Comparison of ENCODE assay signal across 8 cellular contexts in the genomic region with DNA sequence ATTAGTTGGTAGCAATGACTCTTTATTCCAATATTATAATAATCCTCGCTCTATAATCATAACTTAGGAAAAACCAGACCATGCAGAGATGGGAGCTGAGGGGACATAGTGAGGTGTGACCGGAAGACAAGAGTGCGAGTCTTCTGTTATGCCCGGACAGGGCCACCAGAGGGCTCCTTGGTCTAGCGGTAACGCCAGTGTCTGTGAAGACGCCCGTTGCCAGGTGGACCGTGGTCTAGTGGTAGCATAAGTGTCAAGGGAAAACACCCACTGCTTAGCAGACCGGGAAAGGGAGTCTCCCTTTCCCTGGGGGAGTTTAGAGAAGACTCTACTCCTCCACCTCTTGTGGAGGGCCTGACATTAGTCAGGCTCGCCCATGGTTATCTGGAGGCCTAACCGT. TPM values are rescaled to one million over a fixed set of nuclear protein-coding genes. Genes with fewer than 3 reads are reported as not detected.
DNase-seq lines count a peak whose midpoint lies in the region; ATAC-seq, FAIRE-seq and TF ChIP-seq lines count a peak whose summit lies in the region.
"Not testable (repeated sequence)": the region's sequence is repeated elsewhere in the genome, so short reads cannot be mapped to it uniquely, and the experiment has no call there.

No MANE protein-coding gene starts in this region.

- peaks cover 11 to 18% of the 10 kb centered on the region in 2 experiments; a peak in 3 of 5 replicates for H3K27me3 ChIP-seq in K562 (ENCODE audit: control insufficient read depth in 2 of 2, insufficient read depth in 2 of 2, low read length in 2 of 2)
- not testable (repeated sequence) for H3K27me3 ChIP-seq in cardiac muscle cell

- TF ChIP-seq CTCF in HFFc6 (IDR thresholded peaks at IDR 0.05) (peak; percentile 80), WI38 (IDR thresholded peaks at IDR 0.05; ENCODE audit: low read depth, low read length) (peak; percentile 59), K562 (IDR thresholded peaks at IDR 0.05 in 2 of 3, conservative IDR thresholded peaks at IDR 0.05 in 1 of 3; ENCODE audit: insufficient read depth in 2 of 3, low read depth in 1 of 3, low read length in 3 of 3) (peak; percentile 60 to 66 (median 61)), cardiac muscle cell (IDR thresholded peaks at IDR 0.05; ENCODE audit: low read depth, low read length) (peak; percentile 60)

- not testable (repeated sequence) for TF ChIP-seq POLR2A in K562 (conservative IDR thresholded peaks at IDR 0.05)

- not testable (repeated sequence) for H3K4me1 Mint-ChIP-seq in HFFc6 (ENCODE audit: low read depth); natural killer cell treated with Interleukin-12 subunit alpha and Interleukin-12 subunit beta and Interleukin-15 and Interleukin-18, amount 100 ng/mL, for 72 hours (ENCODE audit: low read depth in 2 of 2)
- peaks cover 8 to 12% of the 10 kb centered on the region in 2 donors for H3K4me1 Mint-ChIP-seq in stimulated activated naive B cell treated with anti-CD40 and anti-IgM and Interleukin-4, amounts not matched to agents 10 μg/mL and 1 μg/mL and 100 μg/mL, for 72 hours

- H3K4me1 ChIP-seq in K562 (replicated peaks in 1 of 2; ENCODE audit: control insufficient read depth in 2 of 2, insufficient read depth in 2 of 2, low read length in 2 of 2); cardiac muscle cell (ENCODE audit: low read depth): not testable (repeated sequence)

- H3K9me3 ChIP-seq in K562 (replicated peaks; ENCODE audit: control insufficient read depth, insufficient read depth, low read depth, low read length); cardiac muscle cell (ENCODE audit: low read depth): not testable (repeated sequence)

- not testable (repeated sequence) for H3K9me1 ChIP-seq in K562 (ENCODE audit: control insufficient read depth, insufficient read depth, low read length)

- 0 out of 2 replicates have a peak overlapping the region, but pooled peaks have one; percentile 55 for H2AFZ ChIP-seq in K562 (ENCODE audit: low read depth, low read length)

- not testable (repeated sequence) for TF ChIP-seq EP300 in K562 (IDR thresholded peaks at IDR 0.05; ENCODE audit: low read length)

- DNase-seq in COLO668 (lab: John Stamatoyannopoulos, UW; ENCODE audit: unreplicated experiment) (peak; percentile 50), HFFc6 (peak; percentile 48), NCI-H526 treated with DMSO at 0.1 percent for 48 hours (lab: John Stamatoyannopoulos, UW) (peak; percentile 11), K562 (ENCODE audit: extremely low read depth in 1 of 4, low spot score in 3 of 4) (peak in 1 of 4 experiments; percentile 50), cardiac muscle cell (ENCODE audit: low read depth in 1 of 2, low spot score in 1 of 2) (peak; percentile 48 to 57)
- peak; percentile 13 for DNase-seq in natural killer cell treated with Interleukin-12 subunit alpha and Interleukin-12 subunit beta and Interleukin-15 and Interleukin-18, amount 100 ng/mL, for 72 hours (ENCODE audit: low spot score)
- peak; percentile 75 for DNase-seq in stimulated activated naive B cell treated with anti-CD40 and anti-IgM and Interleukin-4, amounts not matched to agents 10 μg/mL and 1 μg/mL and 100 μg/mL, for 72 hours

- BruUV-seq in K562 (replicated peaks; lab: Mats Ljungman, UMichigan) = not testable (repeated sequence)

- peak in 1 of 2 experiments; percentile 60; a peak in 2 of 4 replicates for TF ChIP-seq RAD21 in K562 (CRISPR knock-in tag; conservative IDR thresholded peaks at IDR 0.05 in 1 of 2, IDR thresholded peaks at IDR 0.05 in 1 of 2)

- peaks cover 23% of the 10 kb centered on the region for H3K9me3 Mint-ChIP-seq in HFFc6
- not testable (repeated sequence) for H3K9me3 Mint-ChIP-seq in natural killer cell treated with Interleukin-12 subunit alpha and Interleukin-12 subunit beta and Interleukin-15 and Interleukin-18, amount 100 ng/mL, for 72 hours
- peaks cover 25 to 26% of the 10 kb centered on the region in 2 donors for H3K9me3 Mint-ChIP-seq in stimulated activated naive B cell treated with anti-CD40 and anti-IgM and Interleukin-4, amounts not matched to agents 10 μg/mL and 1 μg/mL and 100 μg/mL, for 72 hours

- in situ Hi-C loops in K562 (cut with MboI) = loop anchor here (25.0 kb wide), 1 partner anchor 327 kb away; no protein-coding TSS in a partner anchor

- 16% methylated on average over 12 of the region's 12 CpGs for WGBS in K562 (ENCODE audit: insufficient coverage, low coverage, missing lambda C conversion rate)

- not testable (repeated sequence) for H3K36me3 ChIP-seq in K562 (ENCODE audit: control insufficient read depth, insufficient read depth, low read length); cardiac muscle cell

- H3K27me3 Mint-ChIP-seq in HFFc6 (ENCODE audit: insufficient read depth) = peaks cover 34% of the 10 kb centered on the region
- not testable (repeated sequence) for H3K27me3 Mint-ChIP-seq in natural killer cell treated with Interleukin-12 subunit alpha and Interleukin-12 subunit beta and Interleukin-15 and Interleukin-18, amount 100 ng/mL, for 72 hours; stimulated activated naive B cell treated with anti-CD40 and anti-IgM and Interleukin-4, amounts not matched to agents 10 μg/mL and 1 μg/mL and 100 μg/mL, for 72 hours

- not testable (repeated sequence) for H3K27ac Mint-ChIP-seq in HFFc6; natural killer cell treated with Interleukin-12 subunit alpha and Interleukin-12 subunit beta and Interleukin-15 and Interleukin-18, amount 100 ng/mL, for 72 hours; stimulated activated naive B cell treated with anti-CD40 and anti-IgM and Interleukin-4, amounts not matched to agents 10 μg/mL and 1 μg/mL and 100 μg/mL, for 72 hours

- H3K36me3 Mint-ChIP-seq in HFFc6 (ENCODE audit: low read depth); natural killer cell treated with Interleukin-12 subunit alpha and Interleukin-12 subunit beta and Interleukin-15 and Interleukin-18, amount 100 ng/mL, for 72 hours: not testable (repeated sequence)
- H3K36me3 Mint-ChIP-seq in stimulated activated naive B cell treated with anti-CD40 and anti-IgM and Interleukin-4, amounts not matched to agents 10 μg/mL and 1 μg/mL and 100 μg/mL, for 72 hours = peaks cover 0 to 12% of the 10 kb centered on the region in 2 donors

- not testable (repeated sequence) for H3K4me3 Mint-ChIP-seq in HFFc6; natural killer cell treated with Interleukin-12 subunit alpha and Interleukin-12 subunit beta and Interleukin-15 and Interleukin-18, amount 100 ng/mL, for 72 hours; stimulated activated naive B cell treated with anti-CD40 and anti-IgM and Interleukin-4, amounts not matched to agents 10 μg/mL and 1 μg/mL and 100 μg/mL, for 72 hours

- not testable (repeated sequence) for H3K79me2 ChIP-seq in K562 (ENCODE audit: control insufficient read depth, insufficient read depth, low read length)

- H3K27ac ChIP-seq in K562 (ENCODE audit: extremely low read depth, low read depth, low read length); cardiac muscle cell: not testable (repeated sequence)

- H3K4me3 ChIP-seq in WI38 (ENCODE audit: low read depth, low read length); K562; cardiac muscle cell: not testable (repeated sequence)

- CTCF ChIA-PET in K562 (lab: Yijun Ruan, JAX; ENCODE audit: low intra/inter-chr PET ratio) = interaction anchor here (0.6 kb wide), 1 partner anchor 75 kb away, joined by 3 read pairs; no protein-coding TSS in a partner anchor

- H3K4me2 ChIP-seq in K562 (ENCODE audit: insufficient read depth, low read length) = not testable (repeated sequence)

- POLR2A ChIA-PET in K562 (lab: Yijun Ruan, JAX) = interaction anchor here (0.5 kb wide), 1 partner anchor 134 kb away, joined by 3 read pairs; the partner anchor contains the start of gene RPLP0

- not testable (repeated sequence) for H3K9ac ChIP-seq in K562 (ENCODE audit: insufficient read depth in 1 of 2, low read depth in 2 of 2, low read length in 2 of 2)

- intact Hi-C loops in K562 (cut with micrococcal nuclease) = not testable (repeated sequence)

- not testable (repeated sequence) for H4K20me1 ChIP-seq in K562 (replicated peaks; ENCODE audit: control insufficient read depth, insufficient read depth, low read length)

- not testable (repeated sequence) for ATAC-seq in K562; natural killer cell treated with Interleukin-12 subunit alpha and Interleukin-12 subunit beta and Interleukin-15 and Interleukin-18, amount 100 ng/mL, for 72 hours
- ATAC-seq in stimulated activated naive B cell treated with anti-CD40 and anti-IgM and Interleukin-4, amounts not matched to agents 10 μg/mL and 1 μg/mL and 100 μg/mL, for 72 hours (replicated peaks) = peak; percentile 53 to 73

- peak; percentile 81 for FAIRE-seq in K562 (lab: Jason Lieb, UNC)

RNA-seq across cellular contexts. Expression of gene PLA2G1B, which starts 7.9 kb away (rescaled TPM):
- not detected for total RNA-seq in HFFc6 (2021; fragmentation: NEBNext Ultra II Directional; extraction: Animal tissue kit (Norgen Biotek cat#: 25700))
- total RNA-seq in K562 (2011; cell fraction: chromatin; rRNA removed; ENCODE audit: low replicate concordance) = not detected in 2 replicates
- not detected in 2 replicates for total RNA-seq in K562 (2011; cell fraction: nucleolus; rRNA removed)
- not detected in 2 replicates for total RNA-seq in K562 (2011; cell fraction: nucleoplasm; rRNA removed)
- total RNA-seq in K562 (2014; rRNA removed) (not detected in 2 replicates), K562 (2014; rRNA removed; fragmentation: Illumina TruSeq; extraction: Trizol) (not detected in 2 replicates), K562 (2015; rRNA removed; fragmentation: Illumina TruSeq; extraction: Trizol) (not detected in 2 replicates), K562 (2021) (1.4 and 1.8 TPM in 2 replicates), cardiac muscle cell (not detected in 2 replicates)
- polyA plus RNA-seq in K562 (2011; rRNA removed) (not detected in 2 replicates), K562 (2014; fragmentation: Illumina TruSeq; extraction: Trizol) (not detected in 2 replicates), K562 (2014; fragmentation: Nextera tagmentation; extraction: Ambion mirVana) (not detected), K562 (2014; rRNA removed) (not detected in 2 replicates), cardiac muscle cell (not detected in 2 replicates)
- not detected in 2 replicates for polyA plus RNA-seq in K562 (2011; cell fraction: cytosol; rRNA removed)
- polyA plus RNA-seq in K562 (2011; cell fraction: nucleus; rRNA removed) = not detected in 2 replicates
- polyA plus RNA-seq in K562 (2012) = not detected in 2 replicates
- not detected in 2 replicates for polyA minus RNA-seq in K562 (2011; rRNA and poly(A)+ RNA removed)
- not detected in 2 replicates for polyA minus RNA-seq in K562 (2011; cell fraction: cytosol; rRNA and poly(A)+ RNA removed)
- polyA minus RNA-seq in K562 (2011; cell fraction: nucleus; rRNA and poly(A)+ RNA removed) = not detected in 2 replicates
- not detected for total RNA-seq in natural killer cell treated with Interleukin-12 subunit alpha and Interleukin-12 subunit beta and Interleukin-15 and Interleukin-18, amount 100 ng/mL, for 72 hours

RNA-seq across cellular contexts. Expression of gene SIRT4, which starts 33.3 kb away (rescaled TPM):
- 1 to 10 TPM in 3 of 6 experiments, under 1 TPM in 3; 0.84 to 2.1 (median 1.1) TPM for total RNA-seq in HFFc6 (2021; fragmentation: NEBNext Ultra II Directional; extraction: Animal tissue kit (Norgen Biotek cat#: 25700))
- 2.8 and 3.7 TPM in 2 replicates for total RNA-seq in K562 (2011; cell fraction: chromatin; rRNA removed; ENCODE audit: low replicate concordance)
- 2.5 and 2.6 TPM in 2 replicates for total RNA-seq in K562 (2011; cell fraction: nucleolus; rRNA removed)
- total RNA-seq in K562 (2011; cell fraction: nucleoplasm; rRNA removed) = 2.8 and 3.2 TPM in 2 replicates
- 0.86 and 3.1 TPM in 2 replicates for total RNA-seq in K562 (2014; rRNA removed)
- total RNA-seq in K562 (2014; rRNA removed; fragmentation: Illumina TruSeq; extraction: Trizol) = 2.3 TPM in 2 replicates
- 1.5 and 1.6 TPM in 2 replicates for total RNA-seq in K562 (2015; rRNA removed; fragmentation: Illumina TruSeq; extraction: Trizol)
- total RNA-seq in K562 (2021) = 2.5 and 3.1 TPM in 2 replicates
- polyA plus RNA-seq in K562 (2011; rRNA removed) = 2.4 and 3.2 TPM in 2 replicates
- polyA plus RNA-seq in K562 (2011; cell fraction: cytosol; rRNA removed) = 2.5 TPM in 2 replicates
- polyA plus RNA-seq in K562 (2011; cell fraction: nucleus; rRNA removed) = 1.2 and 1.5 TPM in 2 replicates
- polyA plus RNA-seq in K562 (2012) = 2.4 and 3.6 TPM in 2 replicates
- polyA plus RNA-seq in K562 (2014; fragmentation: Illumina TruSeq; extraction: Trizol) = 2.7 and 2.8 TPM in 2 replicates
- polyA plus RNA-seq in K562 (2014; fragmentation: Nextera tagmentation; extraction: Ambion mirVana) = 1 to 10 TPM; 5.1 to 5.2 TPM
- 1.8 and 3.2 TPM in 2 replicates for polyA plus RNA-seq in K562 (2014; rRNA removed)
- polyA minus RNA-seq in K562 (2011; rRNA and poly(A)+ RNA removed) = 1.9 and 2.5 TPM in 2 replicates
- polyA minus RNA-seq in K562 (2011; cell fraction: cytosol; rRNA and poly(A)+ RNA removed) = 1.4 TPM in 1 of 2 replicates, not detected in the other
- polyA minus RNA-seq in K562 (2011; cell fraction: nucleus; rRNA and poly(A)+ RNA removed) = 0.54 and 2.2 TPM in 2 replicates
- 7.4 and 10.3 TPM in 2 replicates for total RNA-seq in cardiac muscle cell
- 6.7 and 15.8 TPM in 2 replicates for polyA plus RNA-seq in cardiac muscle cell
- total RNA-seq in natural killer cell treated with Interleukin-12 subunit alpha and Interleukin-12 subunit beta and Interleukin-15 and Interleukin-18, amount 100 ng/mL, for 72 hours = 1 to 10 TPM; 2.4 to 2.6 TPM

RNA-seq across cellular contexts. Expression of gene MSI1, which starts 33.5 kb away (rescaled TPM):
- not detected for total RNA-seq in HFFc6 (2021; fragmentation: NEBNext Ultra II Directional; extraction: Animal tissue kit (Norgen Biotek cat#: 25700))
- total RNA-seq in K562 (2011; cell fraction: chromatin; rRNA removed; ENCODE audit: low replicate concordance) = not detected in 2 replicates
- total RNA-seq in K562 (2011; cell fraction: nucleolus; rRNA removed) = not detected in 2 replicates
- total RNA-seq in K562 (2011; cell fraction: nucleoplasm; rRNA removed) = not detected in 2 replicates
- not detected in 2 replicates for total RNA-seq in K562 (2014; rRNA removed)
- not detected in 2 replicates for total RNA-seq in K562 (2014; rRNA removed; fragmentation: Illumina TruSeq; extraction: Trizol)
- not detected in 2 replicates for total RNA-seq in K562 (2015; rRNA removed; fragmentation: Illumina TruSeq; extraction: Trizol)
- 0.16 TPM in 2 replicates for total RNA-seq in K562 (2021)
- polyA plus RNA-seq in K562 (2011; rRNA removed) = 0.04 TPM in 1 of 2 replicates, not detected in the other
- polyA plus RNA-seq in K562 (2011; cell fraction: cytosol; rRNA removed) = 0.03 TPM in 1 of 2 replicates, not detected in the other
- polyA plus RNA-seq in K562 (2011; cell fraction: nucleus; rRNA removed) = 0.04 and 0.06 TPM in 2 replicates
- polyA plus RNA-seq in K562 (2012) = 0.04 TPM in 1 of 2 replicates, not detected in the other
- polyA plus RNA-seq in K562 (2014; fragmentation: Illumina TruSeq; extraction: Trizol) = not detected in 2 replicates
- not detected for polyA plus RNA-seq in K562 (2014; fragmentation: Nextera tagmentation; extraction: Ambion mirVana)
- polyA plus RNA-seq in K562 (2014; rRNA removed) = not detected in 2 replicates
- polyA minus RNA-seq in K562 (2011; rRNA and poly(A)+ RNA removed) = 0.33 TPM in 1 of 2 replicates, not detected in the other
- polyA minus RNA-seq in K562 (2011; cell fraction: cytosol; rRNA and poly(A)+ RNA removed) = not detected in 2 replicates
- polyA minus RNA-seq in K562 (2011; cell fraction: nucleus; rRNA and poly(A)+ RNA removed) = not detected in 2 replicates
- 22.5 and 28.8 TPM in 2 replicates for total RNA-seq in cardiac muscle cell
- 26.2 and 38.7 TPM in 2 replicates for polyA plus RNA-seq in cardiac muscle cell
- not detected for total RNA-seq in natural killer cell treated with Interleukin-12 subunit alpha and Interleukin-12 subunit beta and Interleukin-15 and Interleukin-18, amount 100 ng/mL, for 72 hours

RNA-seq across cellular contexts. Expression of gene RNU4-1, which starts 42.4 kb away (rescaled TPM):
- 1,000 to 10,000 TPM in 4 of 6 experiments, 100 to 1,000 TPM in 2; 766 to 1,512 (median 1,200) TPM for total RNA-seq in HFFc6 (2021; fragmentation: NEBNext Ultra II Directional; extraction: Animal tissue kit (Norgen Biotek cat#: 25700))
- under 0.01 TPM in 2 replicates for total RNA-seq in K562 (2011; cell fraction: chromatin; rRNA removed; ENCODE audit: low replicate concordance)
- under 0.01 TPM in 2 replicates for total RNA-seq in K562 (2011; cell fraction: nucleolus; rRNA removed)
- under 0.01 TPM in 2 replicates for total RNA-seq in K562 (2011; cell fraction: nucleoplasm; rRNA removed)
- total RNA-seq in K562 (2014; rRNA removed) = under 0.01 TPM in 2 replicates
- total RNA-seq in K562 (2014; rRNA removed; fragmentation: Illumina TruSeq; extraction: Trizol) = 19,719 and 20,874 TPM in 2 replicates
- 10,612 and 10,827 TPM in 2 replicates for total RNA-seq in K562 (2015; rRNA removed; fragmentation: Illumina TruSeq; extraction: Trizol)
- total RNA-seq in K562 (2021) = 3,001 and 3,563 TPM in 2 replicates
- under 0.01 TPM in 2 replicates for polyA plus RNA-seq in K562 (2011; rRNA removed)
- under 0.01 TPM in 1 of 2 replicates, not detected in the other for polyA plus RNA-seq in K562 (2011; cell fraction: cytosol; rRNA removed)
- polyA plus RNA-seq in K562 (2011; cell fraction: nucleus; rRNA removed) = under 0.01 TPM in 2 replicates
- 195 TPM in 1 of 2 replicates, not detected in the other for polyA plus RNA-seq in K562 (2012)
- not detected in 2 replicates for polyA plus RNA-seq in K562 (2014; fragmentation: Illumina TruSeq; extraction: Trizol)
- polyA plus RNA-seq in K562 (2014; fragmentation: Nextera tagmentation; extraction: Ambion mirVana) = not detected
- polyA plus RNA-seq in K562 (2014; rRNA removed) = not detected in 2 replicates
- polyA minus RNA-seq in K562 (2011; rRNA and poly(A)+ RNA removed) = 15,789 and 16,657 TPM in 2 replicates
- 57,407 and 78,930 TPM in 2 replicates for polyA minus RNA-seq in K562 (2011; cell fraction: cytosol; rRNA and poly(A)+ RNA removed)
- polyA minus RNA-seq in K562 (2011; cell fraction: nucleus; rRNA and poly(A)+ RNA removed) = under 0.01 TPM in 2 replicates
- total RNA-seq in cardiac muscle cell = not detected in 2 replicates
- not detected in 2 replicates for polyA plus RNA-seq in cardiac muscle cell
- total RNA-seq in natural killer cell treated with Interleukin-12 subunit alpha and Interleukin-12 subunit beta and Interleukin-15 and Interleukin-18, amount 100 ng/mL, for 72 hours = 1,000 to 10,000 TPM; 1,386 to 2,161 TPM

RNA-seq across cellular contexts. Expression of gene RNU4-2, which starts 43.7 kb away (rescaled TPM):
- total RNA-seq in HFFc6 (2021; fragmentation: NEBNext Ultra II Directional; extraction: Animal tissue kit (Norgen Biotek cat#: 25700)) = 1,000 to 10,000 TPM in 5 of 6 experiments, 100 to 1,000 TPM in 1; 743 to 2,047 (median 1,452) TPM
- total RNA-seq in K562 (2011; cell fraction: chromatin; rRNA removed; ENCODE audit: low replicate concordance) = under 0.01 TPM in 2 replicates
- total RNA-seq in K562 (2011; cell fraction: nucleolus; rRNA removed) = under 0.01 TPM in 2 replicates
- under 0.01 TPM in 2 replicates for total RNA-seq in K562 (2011; cell fraction: nucleoplasm; rRNA removed)
- total RNA-seq in K562 (2014; rRNA removed) = under 0.01 TPM in 2 replicates
- total RNA-seq in K562 (2014; rRNA removed; fragmentation: Illumina TruSeq; extraction: Trizol) = 25,223 and 25,496 TPM in 2 replicates
- 12,048 and 12,298 TPM in 2 replicates for total RNA-seq in K562 (2015; rRNA removed; fragmentation: Illumina TruSeq; extraction: Trizol)
- total RNA-seq in K562 (2021) = 3,537 and 4,682 TPM in 2 replicates
- under 0.01 TPM in 1 of 2 replicates, not detected in the other for polyA plus RNA-seq in K562 (2011; rRNA removed)
- under 0.01 TPM in 2 replicates for polyA plus RNA-seq in K562 (2011; cell fraction: cytosol; rRNA removed)
- under 0.01 TPM in 2 replicates for polyA plus RNA-seq in K562 (2011; cell fraction: nucleus; rRNA removed)
- polyA plus RNA-seq in K562 (2012) = 413 TPM in 1 of 2 replicates, not detected in the other
- polyA plus RNA-seq in K562 (2014; fragmentation: Illumina TruSeq; extraction: Trizol) = not detected in 2 replicates
- polyA plus RNA-seq in K562 (2014; fragmentation: Nextera tagmentation; extraction: Ambion mirVana) = not detected
- polyA plus RNA-seq in K562 (2014; rRNA removed) = not detected in 2 replicates
- 22,641 and 27,760 TPM in 2 replicates for polyA minus RNA-seq in K562 (2011; rRNA and poly(A)+ RNA removed)
- 52,716 and 68,347 TPM in 2 replicates for polyA minus RNA-seq in K562 (2011; cell fraction: cytosol; rRNA and poly(A)+ RNA removed)
- polyA minus RNA-seq in K562 (2011; cell fraction: nucleus; rRNA and poly(A)+ RNA removed) = under 0.01 TPM in 2 replicates
- total RNA-seq in cardiac muscle cell = not detected in 2 replicates
- polyA plus RNA-seq in cardiac muscle cell = not detected in 2 replicates
- 1,000 to 10,000 TPM; 6,345 to 8,722 TPM for total RNA-seq in natural killer cell treated with Interleukin-12 subunit alpha and Interleukin-12 subunit beta and Interleukin-15 and Interleukin-18, amount 100 ng/mL, for 72 hours

Comparison
In these comparisons a context has a peak if more than half of its experiments do, and no peak if none do; other contexts are left out.
1. RNA of gene MSI1, which starts 33.5 kb away (total RNA-seq): 22.5 to 28.8 TPM in cardiac muscle cell; not detected in natural killer cell treated with Interleukin-12 subunit alpha and Interleukin-12 subunit beta and Interleukin-15 and Interleukin-18, amount 100 ng/mL, for 72 hours, not detected in HFFc6 and 0.16 TPM in K562; every median in the first group is over 10 times any median in the second.
2. Peak in every context shown above with its lines, with median percentiles within 50 percentile points of each other: CTCF ChIP-seq.